Comparison of ENCODE assay signal across 8 cellular contexts in the genomic region with DNA sequence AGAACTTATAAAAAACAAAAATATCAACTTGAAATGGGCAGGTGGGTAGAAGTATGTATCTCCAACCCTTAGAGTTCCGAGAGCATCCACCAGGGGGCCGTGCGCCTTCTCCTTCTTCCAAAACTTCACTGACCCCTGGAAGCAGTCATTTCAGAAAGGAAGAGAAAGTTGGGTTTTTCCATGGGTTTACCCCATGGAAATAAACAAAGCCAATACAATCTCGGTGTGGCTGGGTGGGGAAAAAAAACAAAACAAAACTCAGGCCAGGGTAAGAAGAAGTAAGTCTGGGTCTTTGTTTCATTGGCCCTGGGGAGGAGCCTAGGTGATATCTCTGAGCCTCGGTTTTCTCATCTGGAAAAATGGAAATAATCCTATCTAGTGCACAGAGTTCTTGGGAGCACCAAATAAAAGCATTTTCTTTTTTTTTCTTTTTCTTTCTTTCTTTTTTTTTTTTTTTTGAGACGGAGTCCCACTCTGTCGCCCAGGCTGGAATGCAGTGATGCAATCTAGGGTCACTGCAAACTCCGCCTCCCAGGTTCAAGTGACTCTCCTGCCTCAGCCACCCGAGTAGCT. TPM values are rescaled to one million over a fixed set of nuclear protein-coding genes. Genes with fewer than 3 reads are reported as not detected.
DNase-seq lines count a peak whose midpoint lies in the region; ATAC-seq and TF ChIP-seq lines count a peak whose summit lies in the region.

No MANE protein-coding gene starts in this region.

- no peaks in the 10 kb centered on the region for H3K27me3 ChIP-seq in Peyer's patch
- no peaks in the 10 kb centered on the region for H3K27me3 ChIP-seq in gastroesophageal sphincter
- H3K27me3 ChIP-seq in sigmoid colon = no peaks in the 10 kb centered on the region

- peak; percentile 26 for TF ChIP-seq CTCF in GM20000 (IDR thresholded peaks at IDR 0.05; ENCODE audit: extremely low read depth, missing control alignments)
- peak; percentile 45 to 71 (median 68) for TF ChIP-seq CTCF in Peyer's patch (IDR thresholded peaks at IDR 0.05)
- TF ChIP-seq CTCF in gastroesophageal sphincter (IDR thresholded peaks at IDR 0.05) = peak in 3 of 4 experiments; percentile 30 to 68 (median 57)
- TF ChIP-seq CTCF in sigmoid colon (IDR thresholded peaks at IDR 0.05) = peak in 3 of 4 experiments; percentile 49 to 64 (median 51)

- no peaks in the 10 kb centered on the region for H3K9me3 ChIP-seq in Peyer's patch
- no peaks in the 10 kb centered on the region for H3K9me3 ChIP-seq in gastroesophageal sphincter
- H3K9me3 ChIP-seq in sigmoid colon = no peaks in the 10 kb centered on the region

- H3K36me3 ChIP-seq in Peyer's patch = no peaks in the 10 kb centered on the region
- H3K36me3 ChIP-seq in gastroesophageal sphincter = no peaks in the 10 kb centered on the region
- H3K36me3 ChIP-seq in sigmoid colon = no peaks in the 10 kb centered on the region

- ATAC-seq in gastroesophageal sphincter (no peak), HG03342 (IDR thresholded peaks at IDR 0.05; ENCODE audit: unreplicated experiment) (no peak)

- TF ChIP-seq EP300 in gastroesophageal sphincter (IDR thresholded peaks at IDR 0.05) = no peak
- no peak for TF ChIP-seq EP300 in sigmoid colon (IDR thresholded peaks at IDR 0.05)

- H3K4me1 ChIP-seq in Peyer's patch = no peaks in the 10 kb centered on the region
- no peaks in the 10 kb centered on the region for H3K4me1 ChIP-seq in gastroesophageal sphincter
- no peaks in the 10 kb centered on the region for H3K4me1 ChIP-seq in sigmoid colon

- no peak overlapping the region for H3K27ac ChIP-seq in Peyer's patch
- no peak overlapping the region for H3K27ac ChIP-seq in gastroesophageal sphincter
- H3K27ac ChIP-seq in sigmoid colon = no peak overlapping the region

- H3K4me3 ChIP-seq in Peyer's patch (no peak overlapping the region), gastroesophageal sphincter (no peak overlapping the region), sigmoid colon (no peak overlapping the region)

- 40 to 53% methylated on average over 7 to 9 of the region's 9 CpGs for WGBS in gastroesophageal sphincter (ENCODE audit: low coverage in 1 of 2), 2 donors
- WGBS in sigmoid colon, 2 donors = 46 to 53% methylated on average over 9 of the region's 9 CpGs

- intact Hi-C loops in sigmoid colon (cut with DNase I) = no loop called here

- no peak for TF ChIP-seq POLR2A in Peyer's patch (IDR thresholded peaks at IDR 0.05)
- TF ChIP-seq POLR2A in gastroesophageal sphincter (IDR thresholded peaks at IDR 0.05) = no peak
- TF ChIP-seq POLR2A in sigmoid colon (IDR thresholded peaks at IDR 0.05) = no peak

- peak; percentile 64 for DNase-seq in AG08395 (ENCODE audit: low spot score)
- peak; percentile 76 for DNase-seq in GM20000 (ENCODE audit: low spot score)
- DNase-seq in Peyer's patch = peak; percentile 43 to 82 (median 75)
- DNase-seq in activated T-helper 1 cell treated with anti-CD3 and anti-CD28 coated beads, Interleukin-2, amount 50 U/mL, for 16 hours (ENCODE audit: low read depth in 1 of 2, low spot score in 1 of 2) = peak; percentile 29 to 42
- DNase-seq in sigmoid colon = no peak
- no peak for DNase-seq in NCI-H1048 (lab: John Stamatoyannopoulos, UW)

RNA-seq across cellular contexts. Expression of a gene that starts 33.6 kb away (rescaled TPM):
- total RNA-seq in Peyer's patch = 10 to 100 TPM; 15.7 to 93.6 (median 57.0) TPM
- under 1 TPM in 2 of 4 donors, not detected in 2; 0.27 to 0.47 TPM for total RNA-seq in gastroesophageal sphincter
- total RNA-seq in sigmoid colon = under 1 TPM in 3 of 4 donors, not detected in 1; under 0.01 to 0.16 (median 0.14) TPM
- polyA plus RNA-seq in sigmoid colon = 10 to 100 TPM; 12.0 to 13.2 (median 13.2) TPM

RNA-seq across cellular contexts. Expression of a gene that starts 40.6 kb away (rescaled TPM):
- total RNA-seq in Peyer's patch = 10 to 100 TPM; 26.4 to 50.2 (median 34.9) TPM
- 10 to 100 TPM; 16.2 to 20.2 (median 19.0) TPM for total RNA-seq in gastroesophageal sphincter
- 10 to 100 TPM; 17.1 to 28.0 (median 19.3) TPM for total RNA-seq in sigmoid colon
- polyA plus RNA-seq in sigmoid colon = 10 to 100 TPM in 2 of 3 donors, 1 to 10 TPM in 1; 8.6 to 24.7 (median 12.6) TPM

Comparison
In these comparisons a context has a peak if more than half of its experiments do, and no peak if none do; other contexts are left out.
1. DNase-seq: peak in AG08395 (single experiment), GM20000 (single experiment), Peyer's patch (3 of 3) and activated T-helper 1 cell treated with anti-CD3 and anti-CD28 coated beads, Interleukin-2, amount 50 U/mL, for 16 hours (2 of 2); none in sigmoid colon (single experiment) and NCI-H1048 (single experiment).
2. RNA of a gene that starts 33.6 kb away (total RNA-seq): 15.7 to 93.6 TPM in Peyer's patch; 0.27 to 0.47 TPM in gastroesophageal sphincter and under 0.01 to 0.16 TPM in sigmoid colon; every median in the first group is over 10 times any median in the second.
3. Peak in every context shown above with its lines, with median percentiles within 50 percentile points of each other: CTCF ChIP-seq.